In genomic region chr11:102414559-102414958, GRCh38 we compare ENCODE assay signal across 18 cellular contexts. TPM values are rescaled to one million over a fixed set of nuclear protein-coding genes. Genes with fewer than 3 reads are reported as not detected.
DNase-seq lines count a peak whose midpoint lies in the region; ATAC-seq, FAIRE-seq and TF ChIP-seq lines count a peak whose summit lies in the region.
"Had no signal": no experiment of that assay in that cellular context is flagged by ENCODE, and none has a peak within 500 bp of the region (broad histone marks: within the 10 kb centered on the region; RNA-seq: fewer than 3 reads in every experiment).

No MANE protein-coding gene starts in this region.

- no peaks in the 10 kb centered on the region for H3K9me3 ChIP-seq in HepG2 (ENCODE audit: low read length)
- H3K9me3 ChIP-seq: SJSA1, uterus had no signal

- H3K36me3 ChIP-seq in HepG2 (replicated peaks in 1 of 2; ENCODE audit: control insufficient read depth in 1 of 2, insufficient read depth in 2 of 2, low read length in 2 of 2), result peaks cover 12 to 39% of the 10 kb centered on the region in 2 experiments

- H2AFZ ChIP-seq in HepG2 (ENCODE audit: low read length), result no peak overlapping the region

- H3K4me1 Mint-ChIP-seq in T-helper 2 cell treated with Interferon-gamma antibody and Interleukin-4, amounts not matched to agents 5 μg/mL and 100 μg/mL, for 36 hours (ENCODE audit: low read depth), result peaks cover 54% of the 10 kb centered on the region
- peaks cover 62% of the 10 kb centered on the region for H3K4me1 Mint-ChIP-seq in activated B cell treated with CpG ODN at 0.5 μM for 24 hours

- no TSS peak for BruUV-seq in HepG2 (replicated peaks; lab: Mats Ljungman, UMichigan)

- H3K27me3 Mint-ChIP-seq in T-helper 2 cell treated with Interferon-gamma antibody and Interleukin-4, amounts not matched to agents 5 μg/mL and 100 μg/mL, for 36 hours (ENCODE audit: low read depth), result no peaks in the 10 kb centered on the region
- no peaks in the 10 kb centered on the region for H3K27me3 Mint-ChIP-seq in activated B cell treated with CpG ODN at 0.5 μM for 24 hours

- no peak for TF ChIP-seq POLR2A in HepG2 (IDR thresholded peaks at IDR 0.05; ENCODE audit: insufficient read depth in 1 of 2, low read depth in 2 of 2, low read length in 2 of 2)

- no peak overlapping the region for H3K27ac Mint-ChIP-seq in T-helper 2 cell treated with Interferon-gamma antibody and Interleukin-4, amounts not matched to agents 5 μg/mL and 100 μg/mL, for 36 hours
- H3K27ac Mint-ChIP-seq in activated B cell treated with CpG ODN at 0.5 μM for 24 hours, result peak overlapping the region; percentile 24

- POLR2A ChIA-PET in activated B cell treated with CpG ODN at 0.5 μM for 24 hours (lab: Charles Lee), result no interaction called here
- POLR2A ChIA-PET in HepG2 (lab: Yijun Ruan, JAX), result interaction anchor here (1.5 kb wide), 1 partner anchor 37 kb away, joined by 4 read pairs; no protein-coding TSS in a partner anchor

- H3K4me1 ChIP-seq in HepG2 (ENCODE audit: insufficient read depth, low read length), result peaks cover 82% of the 10 kb centered on the region
- H3K4me1 ChIP-seq: ascending aorta, uterus had no signal

- no peaks in the 10 kb centered on the region for H3K27me3 ChIP-seq in HepG2 (ENCODE audit: control insufficient read depth in 1 of 2, insufficient read depth in 2 of 2, low read length in 2 of 2)
- H3K27me3 ChIP-seq: ascending aorta, SJSA1, uterus had no signal

- peak overlapping the region; percentile 69 for H3K4me3 Mint-ChIP-seq in T-helper 2 cell treated with Interferon-gamma antibody and Interleukin-4, amounts not matched to agents 5 μg/mL and 100 μg/mL, for 36 hours
- no peak overlapping the region for H3K4me3 Mint-ChIP-seq in activated B cell treated with CpG ODN at 0.5 μM for 24 hours
- H3K4me3 Mint-ChIP-seq: CD14-positive monocyte had no signal

- TF ChIP-seq EP300 in HepG2 (IDR thresholded peaks at IDR 0.05; ENCODE audit: low read depth in 2 of 2, low read length in 2 of 2) (no peak), HepG2 (CRISPR knock-in tag; IDR thresholded peaks at IDR 0.05; ENCODE audit: borderline replicate concordance) (no peak)

- intact Hi-C loops in activated B cell treated with CpG ODN at 0.5 μM for 24 hours (cut with micrococcal nuclease) (loop anchor here (2.0 kb wide), 2 partner anchors 14 to 16 kb away; no protein-coding TSS in a partner anchor), HepG2 (cut with micrococcal nuclease; ENCODE audit: unreplicated experiment) (loop anchor here (5.0 kb wide), 1 partner anchor 33 kb away; no protein-coding TSS in a partner anchor)

- TF ChIP-seq CTCF in activated B cell treated with CpG ODN at 0.5 μM for 24 hours (IDR thresholded peaks at IDR 0.05) (no peak), HepG2 (CRISPR knock-in tag; IDR thresholded peaks at IDR 0.05) (no peak)

- peaks cover 26% of the 10 kb centered on the region for H3K9me3 Mint-ChIP-seq in T-helper 2 cell treated with Interferon-gamma antibody and Interleukin-4, amounts not matched to agents 5 μg/mL and 100 μg/mL, for 36 hours
- peaks cover 7% of the 10 kb centered on the region for H3K9me3 Mint-ChIP-seq in activated B cell treated with CpG ODN at 0.5 μM for 24 hours

- H4K20me1 ChIP-seq in HepG2 (ENCODE audit: insufficient read depth, low read length), result peaks cover 100% of the 10 kb centered on the region

- peaks cover 100% of the 10 kb centered on the region for H3K79me2 ChIP-seq in HepG2 (ENCODE audit: insufficient read depth, low read length)

- in situ Hi-C loops in HepG2 (cut with HindIII; ENCODE audit: extremely low pct_ligation_motif_present, low pct_unique_long_range_greater_than_20kb), result no loop called here

- WGBS in HepG2 (ENCODE audit: low lambda C conversion rate), result 95% methylated on average over 2 of the region's 2 CpGs

- no peak overlapping the region for H3K27ac ChIP-seq in HepG2 (ENCODE audit: extremely low read length, insufficient read depth, low read length)
- H3K27ac ChIP-seq: ascending aorta, SJSA1, uterus had no signal

- no peak for ATAC-seq in activated B cell treated with CpG ODN at 0.5 μM for 24 hours (ENCODE audit: low read depth)
- ATAC-seq in HepG2, result no peak; the same call in 2 of the 3 replicates
- ATAC-seq: right cardiac atrium had no signal

- no peak for FAIRE-seq in HepG2 (lab: Jason Lieb, UNC)

- no peak overlapping the region for H3K4me3 ChIP-seq in HepG2 (replicated peaks in 1 of 3; ENCODE audit: insufficient read depth in 1 of 3, low read depth in 2 of 3, low read length in 3 of 3)
- H3K4me3 ChIP-seq: ascending aorta, SJSA1, uterus had no signal

- no peak for DNase-seq in T-helper 2 cell treated with Interferon-gamma antibody and Interleukin-4, amounts not matched to agents 5 μg/mL and 100 μg/mL, for 36 hours (ENCODE audit: low spot score)
- DNase-seq in T-helper 2 cell (no peak), DMS53 treated with DMSO at 0.1 percent for 48 hours (lab: John Stamatoyannopoulos, UW; ENCODE audit: unreplicated experiment) (peak; percentile 38), activated B cell treated with CpG ODN at 0.5 μM for 24 hours (no peak), HepG2 (ENCODE audit: low spot score) (no peak), SK-N-DZ (ENCODE audit: low spot score) (no peak), NCI-H2196 (lab: John Stamatoyannopoulos, UW; ENCODE audit: unreplicated experiment) (no peak), retina (no peak)
- DNase-seq: activated CD4-positive, alpha-beta T cell treated with anti-CD3 and anti-CD28 coated beads for 4 hours; MM.1S; NCI-H1694; NCI-H774; right cardiac atrium; T1000; uterus had no signal

- no peak overlapping the region for H3K9ac ChIP-seq in HepG2 (ENCODE audit: insufficient read depth, low read depth, low read length)

- CTCF ChIA-PET in activated B cell treated with CpG ODN at 0.5 μM for 24 hours (lab: Charles Lee) (no interaction called here), HepG2 (lab: Yijun Ruan, JAX; ENCODE audit: low intra/inter-chr PET ratio, low total read pairs) (no interaction called here)

- H3K36me3 Mint-ChIP-seq in T-helper 2 cell treated with Interferon-gamma antibody and Interleukin-4, amounts not matched to agents 5 μg/mL and 100 μg/mL, for 36 hours (ENCODE audit: low read depth), result peaks cover 61% of the 10 kb centered on the region
- peaks cover 62% of the 10 kb centered on the region for H3K36me3 Mint-ChIP-seq in activated B cell treated with CpG ODN at 0.5 μM for 24 hours (ENCODE audit: low read depth)

- no peak for TF ChIP-seq RAD21 in HepG2 (CRISPR knock-in tag; IDR thresholded peaks at IDR 0.05)

- no peak overlapping the region; the same call in 1 of the 2 replicates for H3K4me2 ChIP-seq in HepG2 (ENCODE audit: low read depth, low read length)

TF ChIP-seq in HepG2, 621 proteins besides CTCF, POLR2A, EP300 and RAD21:
- TF ChIP-seq SPEN (CRISPR knock-in tag; IDR thresholded peaks at IDR 0.05; ENCODE audit: low read depth), result no peak
- no peak for TF ChIP-seq ZNF30 (CRISPR knock-in tag; IDR thresholded peaks at IDR 0.05)
- no peak for TF ChIP-seq FOXA1 (IDR thresholded peaks at IDR 0.05)
- TF ChIP-seq FOXA1 (CRISPR knock-in tag; IDR thresholded peaks at IDR 0.05), result 0 out of 2 replicates have a peak, but pooled peaks have one; percentile 27

RNA-seq across cellular contexts. Expression of gene TMEM123, which starts 38.0 kb away (rescaled TPM):
- 182 and 191 TPM in 2 replicates for total RNA-seq in activated B cell treated with CpG ODN at 0.5 μM for 24 hours
- 265 and 365 TPM in 2 replicates for total RNA-seq in HepG2 (2016; rRNA removed; fragmentation: Illumina TruSeq; extraction: Trizol)
- 106 and 111 TPM in 2 replicates for total RNA-seq in HepG2 (2016; cell fraction: cytosol; rRNA removed; fragmentation: Illumina TruSeq; extraction: Trizol; ENCODE audit: low read depth)
- 253 and 367 TPM in 2 replicates for total RNA-seq in HepG2 (2016; cell fraction: insoluble cytoplasmic fraction; rRNA removed; fragmentation: Illumina TruSeq; extraction: Trizol)
- total RNA-seq in HepG2 (2016; cell fraction: membrane; rRNA removed; fragmentation: Illumina TruSeq; extraction: Trizol), result 267 and 271 TPM in 2 replicates
- 271 and 302 TPM in 2 replicates for total RNA-seq in HepG2 (2016; cell fraction: nucleus; rRNA removed; fragmentation: Illumina TruSeq; extraction: Trizol)
- 2,108 and 2,761 TPM in 2 replicates for polyA plus RNA-seq in HepG2 (2011; rRNA removed)
- polyA plus RNA-seq in HepG2 (2011; cell fraction: cytosol; rRNA removed), result 1,026 and 1,553 TPM in 2 replicates
- 209 and 224 TPM in 2 replicates for polyA plus RNA-seq in HepG2 (2011; cell fraction: nucleus; rRNA removed)
- 787 and 938 TPM in 2 replicates for polyA plus RNA-seq in HepG2 (2012)
- polyA plus RNA-seq in HepG2 (2016; cell fraction: cytosol; fragmentation: Illumina TruSeq; extraction: Trizol; ENCODE audit: low read depth), result 159 and 182 TPM in 2 replicates
- 316 and 330 TPM in 2 replicates for polyA plus RNA-seq in HepG2 (2016; cell fraction: insoluble cytoplasmic fraction; fragmentation: Illumina TruSeq; extraction: Trizol; ENCODE audit: low read depth)
- polyA plus RNA-seq in HepG2 (2016; cell fraction: membrane; fragmentation: Illumina TruSeq; extraction: Trizol; ENCODE audit: low read depth), result 230 and 256 TPM in 2 replicates
- 368 and 391 TPM in 2 replicates for polyA plus RNA-seq in HepG2 (2016; cell fraction: nucleus; fragmentation: Illumina TruSeq; extraction: Trizol; ENCODE audit: insufficient read depth, low read depth)
- 117 and 454 TPM in 2 replicates for polyA minus RNA-seq in HepG2 (2011; rRNA and poly(A)+ RNA removed; ENCODE audit: low replicate concordance)
- polyA minus RNA-seq in HepG2 (2011; cell fraction: cytosol; rRNA and poly(A)+ RNA removed), result 1,086 and 1,277 TPM in 2 replicates
- polyA minus RNA-seq in HepG2 (2011; cell fraction: nucleus; rRNA and poly(A)+ RNA removed), result 441 and 760 TPM in 2 replicates
- 48.5 and 50.1 TPM in 2 replicates for polyA plus RNA-seq in SK-N-DZ (2014; cell fraction: cytosol; rRNA removed)
- 22.0 and 22.5 TPM in 2 replicates for polyA plus RNA-seq in SK-N-DZ (2014; cell fraction: nucleus; rRNA removed)
